In the genomic region with DNA sequence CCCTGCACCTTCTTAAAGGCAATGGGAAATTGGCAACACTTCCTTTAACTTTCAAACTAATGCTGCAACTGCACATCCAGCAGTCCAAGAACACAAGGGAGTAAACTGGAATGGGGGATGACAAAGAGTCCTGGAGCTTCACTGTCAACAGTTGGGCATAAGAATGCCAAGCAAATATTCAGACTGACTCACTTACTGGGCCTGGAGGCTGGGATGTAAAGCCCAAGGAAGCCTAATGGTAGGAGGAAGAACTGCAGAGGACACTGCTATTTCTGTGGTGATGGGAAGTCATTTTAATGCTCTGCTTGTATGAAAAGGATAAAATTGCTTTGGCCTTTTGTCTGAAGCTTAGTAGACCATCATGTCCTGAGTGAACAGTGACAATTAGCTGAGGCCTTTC, we compare ENCODE assay signal across 17 cellular contexts. TPM values are rescaled to one million over a fixed set of nuclear protein-coding genes. Genes with fewer than 3 reads are reported as not detected.
DNase-seq lines count a peak whose midpoint lies in the region; ATAC-seq and TF ChIP-seq lines count a peak whose summit lies in the region.
"Had no signal": no experiment of that assay in that cellular context is flagged by ENCODE, and none has a peak within 500 bp of the region (broad histone marks: within the 10 kb centered on the region; RNA-seq: fewer than 3 reads in every experiment).

No MANE protein-coding gene starts in this region.

- ATAC-seq in DND-41 (ENCODE audit: insufficient read depth, low read depth) = no peak
- ATAC-seq: right lobe of liver had no signal

- peak; percentile 9 for TF ChIP-seq CTCF in DND-41 (IDR thresholded peaks at IDR 0.05; ENCODE audit: borderline replicate concordance, extremely low read depth, low read length, poor library complexity, severe bottlenecking)
- peak; percentile 30 for TF ChIP-seq CTCF in brain microvascular endothelial cell (IDR thresholded peaks at IDR 0.05; ENCODE audit: low read depth, low read length, missing control alignments)
- TF ChIP-seq CTCF in kidney epithelial cell (IDR thresholded peaks at IDR 0.05; ENCODE audit: insufficient read depth, low read length, poor library complexity, severe bottlenecking) = peak; percentile 6
- no peak for TF ChIP-seq CTCF in right atrium auricular region (IDR thresholded peaks at IDR 0.05)

- H3K9me3 ChIP-seq in DND-41 (ENCODE audit: insufficient read depth, low read length, severe bottlenecking) = no peaks in the 10 kb centered on the region
- H3K9me3 ChIP-seq in right atrium auricular region = no peaks in the 10 kb centered on the region
- H3K9me3 ChIP-seq: right lobe of liver, vagina had no signal

- no peak overlapping the region for H2AFZ ChIP-seq in DND-41 (ENCODE audit: low read depth, low read length)

- in situ Hi-C loops in brain microvascular endothelial cell (cut with HindIII; ENCODE audit: low pct_ligation_motif_present, low sequenced_read_pairs) = no loop called here

- H3K36me3 ChIP-seq in DND-41 (ENCODE audit: insufficient read depth, low read length) (peaks cover 58% of the 10 kb centered on the region), brain microvascular endothelial cell (replicated peaks) (no peaks in the 10 kb centered on the region), kidney epithelial cell (ENCODE audit: control insufficient read depth, insufficient read depth, low read length) (peaks cover 2% of the 10 kb centered on the region), right atrium auricular region (peaks cover 7% of the 10 kb centered on the region)
- H3K36me3 ChIP-seq: vagina had no signal

- no peak for DNase-seq in DND-41
- DNase-seq in HS-27A (ENCODE audit: low read depth) = peak; percentile 12
- DNase-seq in brain microvascular endothelial cell = no peak
- DNase-seq in kidney epithelial cell (ENCODE audit: low read depth) = no peak
- DNase-seq in NCI-H2081 (lab: John Stamatoyannopoulos, UW) = no peak
- DNase-seq in right atrium auricular region (ENCODE audit: low spot score) = no peak
- no peak for DNase-seq in activated CD4-positive, alpha-beta T cell treated with anti-CD3 and anti-CD28 coated beads, Interleukin-2, amount 50 U/mL, for 4 hours
- no peak for DNase-seq in SW480 (ENCODE audit: low spot score)
- DNase-seq: activated CD8-positive, alpha-beta memory T cell treated with anti-CD3 and anti-CD28 coated beads, Interleukin-2, amount 50 U/mL, for 4 hours; AML-193; aorta; cortex of kidney; kidney glomerular epithelial cell; NCI-H1694; right lobe of liver; stimulated activated CD4-positive, alpha-beta T cell treated with anti-CD3 and anti-CD28 coated beads, Interleukin-1b, Interleukin-23, amount 100 ng/mL, for 48 hours had no signal

- no peak overlapping the region for H3K4me3 ChIP-seq in DND-41 (ENCODE audit: low read depth in 1 of 2, low read length in 2 of 2)
- no peak overlapping the region for H3K4me3 ChIP-seq in brain microvascular endothelial cell (ENCODE audit: low read depth, low read length)
- no peak overlapping the region for H3K4me3 ChIP-seq in kidney epithelial cell (ENCODE audit: low read depth, low read length)
- no peak overlapping the region for H3K4me3 ChIP-seq in right atrium auricular region
- H3K4me3 ChIP-seq: right lobe of liver, vagina had no signal

- no peak overlapping the region for H3K9ac ChIP-seq in DND-41 (ENCODE audit: low read depth, low read length)

- no peak overlapping the region for H3K4me2 ChIP-seq in DND-41 (ENCODE audit: insufficient read depth, low read length)

- H3K4me1 ChIP-seq in DND-41 (ENCODE audit: insufficient read depth, low read length) = no peaks in the 10 kb centered on the region
- H3K4me1 ChIP-seq in right atrium auricular region = no peaks in the 10 kb centered on the region
- H3K4me1 ChIP-seq: right lobe of liver, vagina had no signal

- H3K79me2 ChIP-seq in DND-41 (ENCODE audit: insufficient read depth, low read length) = no peaks in the 10 kb centered on the region

- H4K20me1 ChIP-seq in DND-41 (ENCODE audit: insufficient read depth, low read length) = no peaks in the 10 kb centered on the region

- no peak overlapping the region for H3K27ac ChIP-seq in DND-41 (ENCODE audit: low read length)
- no peak overlapping the region for H3K27ac ChIP-seq in brain microvascular endothelial cell
- no peak overlapping the region for H3K27ac ChIP-seq in right atrium auricular region
- H3K27ac ChIP-seq: right lobe of liver, vagina had no signal

- H3K27me3 ChIP-seq in DND-41 (ENCODE audit: insufficient read depth, low read length, poor library complexity) (no peaks in the 10 kb centered on the region), brain microvascular endothelial cell (replicated peaks) (no peaks in the 10 kb centered on the region), kidney epithelial cell (ENCODE audit: control insufficient read depth, insufficient read depth, low read length) (no peaks in the 10 kb centered on the region), right atrium auricular region (no peaks in the 10 kb centered on the region)
- H3K27me3 ChIP-seq: right lobe of liver, vagina had no signal

RNA-seq across cellular contexts. Expression of a gene that starts 15.7 kb away (rescaled TPM):
- total RNA-seq in kidney epithelial cell = not detected in 2 replicates
- not detected for total RNA-seq in right atrium auricular region
- total RNA-seq: aorta, right lobe of liver, vagina had no signal

Comparison
In these comparisons a context has a peak if more than half of its experiments do, and no peak if none do; other contexts are left out.
1. CTCF ChIP-seq: peak in DND-41 (single experiment), brain microvascular endothelial cell (single experiment) and kidney epithelial cell (single experiment); none in right atrium auricular region (0 of 2).